ENCODE assay signal across 3 cellular contexts in genomic region chr17:38598536-38598935, GRCh38.
TF ChIP-seq lines count a peak whose summit lies in the region.

No MANE protein-coding gene starts in this region.

TF ChIP-seq in HEK293, 187 proteins besides CTCF, POLR2A, EP300 and RAD21 (continued from another document and continues in another):
- TF ChIP-seq ZSCAN23 (tag by site-specific recombination; IDR thresholded peaks at IDR 0.05): 0 out of 2 replicates have a peak, but pooled peaks have one; percentile 38
- TF ChIP-seq ZNF324 (tag by site-specific recombination; IDR thresholded peaks at IDR 0.05): peak; percentile 95
- no peak for TF ChIP-seq ZNF302 (tag by site-specific recombination; IDR thresholded peaks at IDR 0.05; ENCODE audit: low read depth)
- TF ChIP-seq, protein P1, sequence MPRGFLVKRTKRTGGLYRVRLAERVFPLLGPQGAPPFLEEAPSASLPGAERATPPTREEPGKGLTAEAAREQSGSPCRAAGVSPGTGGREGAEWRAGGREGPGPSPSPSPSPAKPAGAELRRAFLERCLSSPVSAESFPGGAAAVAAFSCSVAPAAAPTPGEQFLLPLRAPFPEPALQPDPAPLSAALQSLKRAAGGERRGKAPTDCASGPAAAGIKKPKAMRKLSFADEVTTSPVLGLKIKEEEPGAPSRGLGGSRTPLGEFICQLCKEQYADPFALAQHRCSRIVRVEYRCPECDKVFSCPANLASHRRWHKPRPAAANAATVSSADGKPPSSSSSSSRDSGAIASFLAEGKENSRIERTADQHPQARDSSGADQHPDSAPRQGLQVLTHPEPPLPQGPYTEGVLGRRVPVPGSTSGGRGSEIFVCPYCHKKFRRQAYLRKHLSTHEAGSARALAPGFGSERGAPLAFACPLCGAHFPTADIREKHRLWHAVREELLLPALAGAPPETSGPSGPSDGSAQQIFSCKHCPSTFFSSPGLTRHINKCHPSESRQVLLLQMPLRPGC (tag by site-specific recombination; IDR thresholded peaks at IDR 0.05): peak; percentile 75
- TF ChIP-seq, protein P2, sequence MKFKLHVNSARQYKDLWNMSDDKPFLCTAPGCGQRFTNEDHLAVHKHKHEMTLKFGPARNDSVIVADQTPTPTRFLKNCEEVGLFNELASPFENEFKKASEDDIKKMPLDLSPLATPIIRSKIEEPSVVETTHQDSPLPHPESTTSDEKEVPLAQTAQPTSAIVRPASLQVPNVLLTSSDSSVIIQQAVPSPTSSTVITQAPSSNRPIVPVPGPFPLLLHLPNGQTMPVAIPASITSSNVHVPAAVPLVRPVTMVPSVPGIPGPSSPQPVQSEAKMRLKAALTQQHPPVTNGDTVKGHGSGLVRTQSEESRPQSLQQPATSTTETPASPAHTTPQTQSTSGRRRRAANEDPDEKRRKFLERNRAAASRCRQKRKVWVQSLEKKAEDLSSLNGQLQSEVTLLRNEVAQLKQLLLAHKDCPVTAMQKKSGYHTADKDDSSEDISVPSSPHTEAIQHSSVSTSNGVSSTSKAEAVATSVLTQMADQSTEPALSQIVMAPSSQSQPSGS (tag by site-specific recombination; IDR thresholded peaks at IDR 0.05; ENCODE audit: low read depth): no peak
- peak; percentile 74 for TF ChIP-seq ZNF639 (tag by site-specific recombination; IDR thresholded peaks at IDR 0.05)
- TF ChIP-seq SCRT1 (tag by site-specific recombination; IDR thresholded peaks at IDR 0.05; ENCODE audit: borderline replicate concordance): no peak
- peak; percentile 75 for TF ChIP-seq OSR2 (tag by site-specific recombination; IDR thresholded peaks at IDR 0.05)
- TF ChIP-seq EGR2 (tag by site-specific recombination; IDR thresholded peaks at IDR 0.05; ENCODE audit: low read depth): peak; percentile 51
- peak; percentile 66; the same call in 1 of the 2 replicates for TF ChIP-seq ZEB2 (tag by site-specific recombination; IDR thresholded peaks at IDR 0.05)
- TF ChIP-seq ZNF341 (tag by site-specific recombination; IDR thresholded peaks at IDR 0.05; ENCODE audit: low read depth): peak; percentile 89

TF ChIP-seq in K562, 482 proteins besides CTCF, POLR2A, EP300 and RAD21 (continued from another document and continues in another):
- TF ChIP-seq ZNF740 (CRISPR knock-in tag; IDR thresholded peaks at IDR 0.05) (peak; percentile 98), ZNF740 (tag; IDR thresholded peaks at IDR 0.05) (peak in 1 of 2 experiments; percentile 86; a peak in 2 of 4 replicates), SOX6 (IDR thresholded peaks at IDR 0.05) (peak; percentile 54; the same call in 1 of the 2 replicates), KDM5B (IDR thresholded peaks at IDR 0.05; ENCODE audit: insufficient replicate concordance, low read depth, low read length) (no peak), NUFIP1 (IDR thresholded peaks at IDR 0.05; ENCODE audit: partially characterized antibody) (peak; percentile 99), CHCHD3 (CRISPR knock-in tag; IDR thresholded peaks at IDR 0.05) (no peak), XRCC5 (IDR thresholded peaks at IDR 0.05; ENCODE audit: low read depth, low read length) (peak; percentile 98), NR2C2 (CRISPR knock-in tag; IDR thresholded peaks at IDR 0.05) (no peak), NR2C2 (tag; IDR thresholded peaks at IDR 0.05) (no peak), CREB1 (IDR thresholded peaks at IDR 0.05) (peak; percentile 52), CREB1 (CRISPR knock-in tag; IDR thresholded peaks at IDR 0.05) (peak; percentile 41; the same call in 1 of the 2 replicates), NFIC (IDR thresholded peaks at IDR 0.05) (peak; percentile 42; the same call in 1 of the 2 replicates), FOXK2 (conservative IDR thresholded peaks at IDR 0.05 in 1 of 2, IDR thresholded peaks at IDR 0.05 in 1 of 2; ENCODE audit: low read depth in 2 of 2) (peak in 1 of 2 experiments; percentile 12; a peak in 2 of 4 replicates), TOE1 (IDR thresholded peaks at IDR 0.05; ENCODE audit: borderline replicate concordance) (peak; percentile 97), TOE1 (CRISPR knock-in tag; IDR thresholded peaks at IDR 0.05; ENCODE audit: borderline replicate concordance, low read depth) (no peak), ELF2 (CRISPR knock-in tag; IDR thresholded peaks at IDR 0.05) (no peak), MAZ (CRISPR knock-in tag; conservative IDR thresholded peaks at IDR 0.05 in 1 of 2, IDR thresholded peaks at IDR 0.05 in 1 of 2) (peak in 1 of 2 experiments; percentile 85; a peak in 2 of 4 replicates)
- TF ChIP-seq, protein P3, sequence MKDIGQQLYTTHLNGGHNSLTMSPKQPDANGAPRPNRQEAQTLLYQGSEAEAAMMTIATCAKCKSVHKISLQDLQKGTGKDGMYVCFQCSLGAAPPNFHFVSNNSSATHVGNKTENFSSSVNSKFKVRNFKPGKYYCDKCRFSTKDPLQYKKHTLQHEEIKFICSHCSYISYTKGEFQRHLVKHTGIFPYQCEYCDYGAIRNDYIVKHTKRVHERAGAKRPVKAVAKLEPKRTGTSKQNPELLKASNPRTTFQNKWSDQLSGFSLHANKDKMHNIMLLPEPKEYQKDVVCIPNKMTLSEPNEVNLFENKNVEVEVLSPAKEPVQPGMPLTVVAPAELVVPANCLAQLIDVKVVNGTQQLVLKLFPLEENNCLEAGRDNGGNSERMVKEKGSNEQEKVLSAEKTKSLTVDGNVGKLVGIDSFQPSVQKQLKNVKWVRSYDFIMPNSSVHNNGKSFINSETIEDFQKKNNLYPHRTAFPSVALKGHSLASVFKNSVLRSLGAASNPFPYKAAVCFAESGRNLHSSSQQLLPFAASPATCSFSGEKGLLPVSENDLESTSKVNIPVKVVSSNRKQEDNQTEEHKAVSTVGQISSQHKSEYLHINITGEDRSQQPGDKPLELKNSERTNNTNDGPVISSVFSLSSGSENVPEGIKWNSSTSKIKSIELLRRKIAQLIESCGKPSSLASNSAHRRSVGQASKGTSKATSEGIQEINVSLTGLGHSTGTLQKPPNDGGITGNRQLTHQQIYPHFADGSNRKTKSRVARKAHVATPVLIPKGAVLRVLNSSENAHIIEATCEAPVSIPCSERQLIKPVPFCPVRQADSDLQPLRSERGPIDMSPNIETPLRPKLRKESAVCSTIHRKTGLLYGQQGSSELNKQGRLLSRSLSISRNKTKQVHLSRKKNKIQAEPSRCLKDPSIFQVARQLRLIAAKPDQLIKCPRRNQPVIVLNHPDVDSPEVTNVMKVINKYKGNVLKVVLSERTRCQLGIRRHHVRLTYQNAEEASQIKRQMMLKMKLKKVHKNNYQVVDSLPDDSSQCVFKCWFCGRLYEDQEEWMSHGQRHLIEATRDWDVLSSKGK (CRISPR knock-in tag; IDR thresholded peaks at IDR 0.05): no peak

TF ChIP-seq in HepG2, 621 proteins besides CTCF, POLR2A, EP300 and RAD21 (continued from another document and continues in another):
- TF ChIP-seq, protein P4, sequence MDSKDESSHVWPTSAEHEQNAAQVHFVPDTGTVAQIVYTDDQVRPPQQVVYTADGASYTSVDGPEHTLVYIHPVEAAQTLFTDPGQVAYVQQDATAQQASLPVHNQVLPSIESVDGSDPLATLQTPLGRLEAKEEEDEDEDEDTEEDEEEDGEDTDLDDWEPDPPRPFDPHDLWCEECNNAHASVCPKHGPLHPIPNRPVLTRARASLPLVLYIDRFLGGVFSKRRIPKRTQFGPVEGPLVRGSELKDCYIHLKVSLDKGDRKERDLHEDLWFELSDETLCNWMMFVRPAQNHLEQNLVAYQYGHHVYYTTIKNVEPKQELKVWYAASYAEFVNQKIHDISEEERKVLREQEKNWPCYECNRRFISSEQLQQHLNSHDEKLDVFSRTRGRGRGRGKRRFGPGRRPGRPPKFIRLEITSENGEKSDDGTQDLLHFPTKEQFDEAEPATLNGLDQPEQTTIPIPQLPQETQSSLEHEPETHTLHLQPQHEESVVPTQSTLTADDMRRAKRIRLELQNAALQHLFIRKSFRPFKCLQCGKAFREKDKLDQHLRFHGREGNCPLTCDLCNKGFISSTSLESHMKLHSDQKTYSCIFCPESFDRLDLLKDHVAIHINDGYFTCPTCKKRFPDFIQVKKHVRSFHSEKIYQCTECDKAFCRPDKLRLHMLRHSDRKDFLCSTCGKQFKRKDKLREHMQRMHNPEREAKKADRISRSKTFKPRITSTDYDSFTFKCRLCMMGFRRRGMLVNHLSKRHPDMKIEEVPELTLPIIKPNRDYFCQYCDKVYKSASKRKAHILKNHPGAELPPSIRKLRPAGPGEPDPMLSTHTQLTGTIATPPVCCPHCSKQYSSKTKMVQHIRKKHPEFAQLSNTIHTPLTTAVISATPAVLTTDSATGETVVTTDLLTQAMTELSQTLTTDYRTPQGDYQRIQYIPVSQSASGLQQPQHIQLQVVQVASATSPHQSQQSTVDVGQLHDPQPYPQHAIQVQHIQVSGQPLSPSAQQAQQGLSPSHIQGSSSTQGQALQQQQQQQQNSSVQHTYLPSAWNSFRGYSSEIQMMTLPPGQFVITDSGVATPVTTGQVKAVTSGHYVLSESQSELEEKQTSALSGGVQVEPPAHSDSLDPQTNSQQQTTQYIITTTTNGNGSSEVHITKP (CRISPR knock-in tag; IDR thresholded peaks at IDR 0.05; ENCODE audit: low read depth): peak; percentile 33; the same call in 1 of the 2 replicates
- TF ChIP-seq SP4 (CRISPR knock-in tag; IDR thresholded peaks at IDR 0.05) (peak; percentile 34; the same call in 1 of the 2 replicates), ZNF598 (CRISPR knock-in tag; IDR thresholded peaks at IDR 0.05; ENCODE audit: borderline replicate concordance) (no peak), REXO4 (CRISPR knock-in tag; IDR thresholded peaks at IDR 0.05; ENCODE audit: borderline replicate concordance) (no peak), FOXA1 (IDR thresholded peaks at IDR 0.05) (no peak), FOXA1 (CRISPR knock-in tag; IDR thresholded peaks at IDR 0.05) (peak; percentile 61; the same call in 1 of the 2 replicates), GATAD2A (CRISPR knock-in tag; IDR thresholded peaks at IDR 0.05) (peak; percentile 29; the same call in 1 of the 2 replicates), ARID5B (CRISPR knock-in tag; IDR thresholded peaks at IDR 0.05) (0 out of 2 replicates have a peak, but pooled peaks have one; percentile 14), STAT5B (CRISPR knock-in tag; IDR thresholded peaks at IDR 0.05) (0 out of 2 replicates have a peak, but pooled peaks have one; percentile 38), ISX (CRISPR knock-in tag; conservative IDR thresholded peaks at IDR 0.05) (no peak), ZNF713 (CRISPR knock-in tag; IDR thresholded peaks at IDR 0.05) (no peak), KLF9 (CRISPR knock-in tag; IDR thresholded peaks at IDR 0.05; ENCODE audit: low read depth) (no peak), MIER2 (CRISPR knock-in tag; IDR thresholded peaks at IDR 0.05) (0 out of 2 replicates have a peak, but pooled peaks have one; percentile 11), ZNF331 (CRISPR knock-in tag; IDR thresholded peaks at IDR 0.05) (no peak), BORCS8-MEF2B (CRISPR knock-in tag; IDR thresholded peaks at IDR 0.05) (peak; percentile 45; the same call in 1 of the 2 replicates), AKAP8 (CRISPR knock-in tag; IDR thresholded peaks at IDR 0.05) (peak; percentile 56), CBX5 (CRISPR knock-in tag; IDR thresholded peaks at IDR 0.05; ENCODE audit: borderline replicate concordance) (0 out of 2 replicates have a peak, but pooled peaks have one; percentile 26), CERS6 (CRISPR knock-in tag; IDR thresholded peaks at IDR 0.05) (no peak), ZNF616 (CRISPR knock-in tag; IDR thresholded peaks at IDR 0.05; ENCODE audit: low read depth) (no peak), RARG (CRISPR knock-in tag; IDR thresholded peaks at IDR 0.05; ENCODE audit: low read depth) (no peak)
- TF ChIP-seq, protein P5, sequence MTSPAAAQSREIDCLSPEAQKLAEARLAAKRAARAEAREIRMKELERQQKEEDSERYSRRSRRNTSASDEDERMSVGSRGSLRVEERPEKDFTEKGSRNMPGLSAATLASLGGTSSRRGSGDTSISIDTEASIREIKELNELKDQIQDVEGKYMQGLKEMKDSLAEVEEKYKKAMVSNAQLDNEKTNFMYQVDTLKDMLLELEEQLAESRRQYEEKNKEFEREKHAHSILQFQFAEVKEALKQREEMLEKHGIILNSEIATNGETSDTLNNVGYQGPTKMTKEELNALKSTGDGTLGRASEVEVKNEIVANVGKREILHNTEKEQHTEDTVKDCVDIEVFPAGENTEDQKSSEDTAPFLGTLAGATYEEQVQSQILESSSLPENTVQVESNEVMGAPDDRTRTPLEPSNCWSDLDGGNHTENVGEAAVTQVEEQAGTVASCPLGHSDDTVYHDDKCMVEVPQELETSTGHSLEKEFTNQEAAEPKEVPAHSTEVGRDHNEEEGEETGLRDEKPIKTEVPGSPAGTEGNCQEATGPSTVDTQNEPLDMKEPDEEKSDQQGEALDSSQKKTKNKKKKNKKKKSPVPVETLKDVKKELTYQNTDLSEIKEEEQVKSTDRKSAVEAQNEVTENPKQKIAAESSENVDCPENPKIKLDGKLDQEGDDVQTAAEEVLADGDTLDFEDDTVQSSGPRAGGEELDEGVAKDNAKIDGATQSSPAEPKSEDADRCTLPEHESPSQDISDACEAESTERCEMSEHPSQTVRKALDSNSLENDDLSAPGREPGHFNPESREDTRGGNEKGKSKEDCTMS (CRISPR knock-in tag; conservative IDR thresholded peaks at IDR 0.05): no peak
